ENCODE assay signal across 8 cellular contexts in genomic region chr15:70271422-70272088, GRCh38.
DNase-seq lines count a peak whose midpoint lies in the region; ATAC-seq and TF ChIP-seq lines count a peak whose summit lies in the region.

No MANE protein-coding gene starts in this region.

- H3K27ac ChIP-seq in right cardiac atrium (ENCODE audit: low read length): no peak overlapping the region
- H3K27ac ChIP-seq in thyroid gland: peak overlapping the region in 1 of 3 donors; percentile 26

- no peak overlapping the region for H3K4me3 ChIP-seq in right cardiac atrium (ENCODE audit: low read length)
- H3K4me3 ChIP-seq in thyroid gland (replicated peaks in 1 of 3): no peak overlapping the region

- H3K36me3 ChIP-seq in thyroid gland: no peaks in the 10 kb centered on the region

- H3K27me3 ChIP-seq in right cardiac atrium (ENCODE audit: control insufficient read depth, insufficient read depth): no peaks in the 10 kb centered on the region
- H3K27me3 ChIP-seq in thyroid gland: no peaks in the 10 kb centered on the region

- no peak overlapping the region for H3K4me3 Mint-ChIP-seq in T-helper 2 cell treated with Interferon-gamma antibody and Interleukin-4, amounts not matched to agents 5 μg/mL and 100 μg/mL, for 36 hours

- peak; percentile 22 for DNase-seq in stimulated activated CD4-positive, alpha-beta T cell treated with anti-CD3 and anti-CD28 coated beads, Interleukin-1b, Interleukin-23, amount 100 ng/mL, for 48 hours
- no peak for DNase-seq in stimulated activated CD4-positive, alpha-beta T cell treated with anti-CD3 and anti-CD28 coated beads, Interleukin-4, amount 100 ng/mL, for 24 hours
- DNase-seq in SKM-1 treated with dmso at 0.1 percent for 144 hours (lab: John Stamatoyannopoulos, UW; ENCODE audit: unreplicated experiment) (peak; percentile 55), right cardiac atrium (peak in 1 of 3 donors; percentile 56), thyroid gland (peak; percentile 31 to 51), D341Med (ENCODE audit: low spot score) (no peak)
- DNase-seq in T-helper 2 cell treated with Interferon-gamma antibody and Interleukin-4, amounts not matched to agents 5 μg/mL and 100 μg/mL, for 36 hours (ENCODE audit: low spot score): no peak
- DNase-seq in activated naive CD4-positive, alpha-beta T cell treated with Interleukin-2 at 50 U/mL for 16 hours: no peak

- intact Hi-C loops in right cardiac atrium (cut with DNase I) (no loop called here), thyroid gland (cut with DNase I) (no loop called here)

- peaks cover 31% of the 10 kb centered on the region for H3K27me3 Mint-ChIP-seq in T-helper 2 cell treated with Interferon-gamma antibody and Interleukin-4, amounts not matched to agents 5 μg/mL and 100 μg/mL, for 36 hours (ENCODE audit: low read depth)

- H3K9me3 Mint-ChIP-seq in T-helper 2 cell treated with Interferon-gamma antibody and Interleukin-4, amounts not matched to agents 5 μg/mL and 100 μg/mL, for 36 hours: no peaks in the 10 kb centered on the region

- TF ChIP-seq POLR2A in thyroid gland (IDR thresholded peaks at IDR 0.05): no peak

- WGBS in right cardiac atrium: 36% methylated on average over 3 of the region's 3 CpGs
- WGBS in thyroid gland, 2 donors: 36 to 50% methylated on average over 3 of the region's 3 CpGs

- H3K4me1 ChIP-seq in right cardiac atrium (ENCODE audit: control insufficient read depth, insufficient read depth, low read length): peaks cover 24% of the 10 kb centered on the region
- peaks cover 10 to 44% of the 10 kb centered on the region in 2 donors for H3K4me1 ChIP-seq in thyroid gland

- TF ChIP-seq CTCF in thyroid gland (IDR thresholded peaks at IDR 0.05): no peak

- H3K36me3 Mint-ChIP-seq in T-helper 2 cell treated with Interferon-gamma antibody and Interleukin-4, amounts not matched to agents 5 μg/mL and 100 μg/mL, for 36 hours (ENCODE audit: low read depth): no peaks in the 10 kb centered on the region

- no peak overlapping the region for H3K27ac Mint-ChIP-seq in T-helper 2 cell treated with Interferon-gamma antibody and Interleukin-4, amounts not matched to agents 5 μg/mL and 100 μg/mL, for 36 hours

- peak; percentile 70 to 80 for ATAC-seq in right cardiac atrium

- peaks cover 2% of the 10 kb centered on the region for H3K4me1 Mint-ChIP-seq in T-helper 2 cell treated with Interferon-gamma antibody and Interleukin-4, amounts not matched to agents 5 μg/mL and 100 μg/mL, for 36 hours (ENCODE audit: low read depth)

- H3K9me3 ChIP-seq in right cardiac atrium (ENCODE audit: control insufficient read depth, low read length) (no peaks in the 10 kb centered on the region), thyroid gland (no peaks in the 10 kb centered on the region)

Comparison
In these comparisons a context has a peak if more than half of its experiments do, and no peak if none do; other contexts are left out.
1. DNase-seq: peak in stimulated activated CD4-positive, alpha-beta T cell treated with anti-CD3 and anti-CD28 coated beads, Interleukin-1b, Interleukin-23, amount 100 ng/mL, for 48 hours (single experiment), SKM-1 treated with dmso at 0.1 percent for 144 hours (single experiment) and thyroid gland (2 of 2); none in stimulated activated CD4-positive, alpha-beta T cell treated with anti-CD3 and anti-CD28 coated beads, Interleukin-4, amount 100 ng/mL, for 24 hours (single experiment), T-helper 2 cell treated with Interferon-gamma antibody and Interleukin-4, amounts not matched to agents 5 μg/mL and 100 μg/mL, for 36 hours (single experiment), D341Med (single experiment) and activated naive CD4-positive, alpha-beta T cell treated with Interleukin-2 at 50 U/mL for 16 hours (single experiment).